10 cellular contexts compared by ENCODE assay signal in genomic region chr12:124498178-124498869, GRCh38.
A peak's percentile ranks its signal among the peaks of the same experiment; 100 is the strongest.
DNase-seq lines count a peak whose midpoint lies in the region; ATAC-seq and TF ChIP-seq lines count a peak whose summit lies in the region.
"Had no signal": no experiment of that assay in that cellular context is flagged by ENCODE, and none has a peak within 500 bp of the region (broad histone marks: within the 10 kb centered on the region; RNA-seq: fewer than 3 reads in every experiment).

No MANE protein-coding gene starts in this region.

- H3K4me2 ChIP-seq in Karpas-422 (ENCODE audit: low read depth, low read length, poor library complexity, severe bottlenecking) = no peak overlapping the region

- H3K9ac ChIP-seq in adipocyte (ENCODE audit: low read length) (peak overlapping the region; percentile 68), Karpas-422 (ENCODE audit: low read length) (no peak overlapping the region)

- no peak overlapping the region for H2AFZ ChIP-seq in Karpas-422 (ENCODE audit: low read length)

- intact Hi-C loops in sigmoid colon (cut with DNase I) = no loop called here

- TF ChIP-seq CTCF in fibroblast of villous mesenchyme (IDR thresholded peaks at IDR 0.05; ENCODE audit: insufficient read depth, low read depth, low read length) = no peak
- TF ChIP-seq CTCF in sigmoid colon (IDR thresholded peaks at IDR 0.05) = no peak

- peaks cover 33% of the 10 kb centered on the region for H3K4me1 ChIP-seq in adipocyte (ENCODE audit: control insufficient read depth, insufficient read depth, low read length)
- H3K4me1 ChIP-seq in sigmoid colon = peaks cover 0 to 80% (median 72%) of the 10 kb centered on the region in 4 donors
- peaks cover 55% of the 10 kb centered on the region for H3K4me1 ChIP-seq in Karpas-422 (ENCODE audit: low read length)

- WGBS in sigmoid colon, 2 donors = 53 to 70% methylated on average over 20 of the region's 20 CpGs

- H3K27ac ChIP-seq in sigmoid colon (peak overlapping the region; percentile 67 to 81 (median 75)), Karpas-422 (ENCODE audit: low read length) (no peak overlapping the region)

- H3K9me3 ChIP-seq in adipocyte (ENCODE audit: control insufficient read depth, low read length) (no peaks in the 10 kb centered on the region), sigmoid colon (no peaks in the 10 kb centered on the region), Karpas-422 (ENCODE audit: low read length) (no peaks in the 10 kb centered on the region)

- no peak for TF ChIP-seq EP300 in sigmoid colon (IDR thresholded peaks at IDR 0.05)

- H3K27me3 ChIP-seq in adipocyte (replicated peaks; ENCODE audit: control insufficient read depth, insufficient read depth, low read length) = no peaks in the 10 kb centered on the region
- H3K27me3 ChIP-seq in sigmoid colon = no peaks in the 10 kb centered on the region
- H3K27me3 ChIP-seq in Karpas-422 (ENCODE audit: low read length) = no peaks in the 10 kb centered on the region

- peaks cover 100% of the 10 kb centered on the region for H3K79me2 ChIP-seq in Karpas-422 (ENCODE audit: low read length)

- H3K9me2 ChIP-seq in Karpas-422 (replicated peaks; ENCODE audit: insufficient read depth, low read length) = no peaks in the 10 kb centered on the region

- peaks cover 89% of the 10 kb centered on the region for H4K20me1 ChIP-seq in Karpas-422 (ENCODE audit: insufficient read depth, low read depth, low read length)

- H3K36me3 ChIP-seq in adipocyte (ENCODE audit: control insufficient read depth, insufficient read depth, low read length, severe bottlenecking) (peaks cover 8% of the 10 kb centered on the region), sigmoid colon (peaks cover 0 to 18% (median 7%) of the 10 kb centered on the region in 4 donors), Karpas-422 (ENCODE audit: insufficient read depth, low read length) (no peaks in the 10 kb centered on the region)

- no peak for ATAC-seq in HG03521 (IDR thresholded peaks at IDR 0.05; ENCODE audit: unreplicated experiment)

- DNase-seq in EL = peak; percentile 38
- DNase-seq in adipocyte (ENCODE audit: low read depth) = peak; percentile 49
- peak; percentile 94 for DNase-seq in fibroblast of villous mesenchyme (ENCODE audit: low read depth)
- no peak for DNase-seq in sigmoid colon
- no peak for DNase-seq in foreskin melanocyte
- DNase-seq in Karpas-422 = no peak
- DNase-seq in HUDEP-2 (lab: John Stamatoyannopoulos, UW; ENCODE audit: unreplicated experiment in 76 of 76) = no peak
- DNase-seq: activated gamma-delta T cell treated with Interleukin-2 at 50 U/mL for 16 hours, DMS53 had no signal

- no peak for TF ChIP-seq POLR2A in sigmoid colon (IDR thresholded peaks at IDR 0.05)

- H3K4me3 ChIP-seq in adipocyte (ENCODE audit: low read length) (no peak overlapping the region), fibroblast of villous mesenchyme (ENCODE audit: low read depth, low read length) (no peak overlapping the region), sigmoid colon (no peak overlapping the region), Karpas-422 (ENCODE audit: low read length) (no peak overlapping the region)

Comparison
In these comparisons a context has a peak if more than half of its experiments do, and no peak if none do; other contexts are left out.
1. DNase-seq: peak in EL (single experiment), adipocyte (single experiment) and fibroblast of villous mesenchyme (single experiment); none in sigmoid colon (single experiment), foreskin melanocyte (single experiment), Karpas-422 (single experiment) and HUDEP-2 (0 of 76).